Comparison of ENCODE assay signal across 7 cellular contexts in the genomic region with DNA sequence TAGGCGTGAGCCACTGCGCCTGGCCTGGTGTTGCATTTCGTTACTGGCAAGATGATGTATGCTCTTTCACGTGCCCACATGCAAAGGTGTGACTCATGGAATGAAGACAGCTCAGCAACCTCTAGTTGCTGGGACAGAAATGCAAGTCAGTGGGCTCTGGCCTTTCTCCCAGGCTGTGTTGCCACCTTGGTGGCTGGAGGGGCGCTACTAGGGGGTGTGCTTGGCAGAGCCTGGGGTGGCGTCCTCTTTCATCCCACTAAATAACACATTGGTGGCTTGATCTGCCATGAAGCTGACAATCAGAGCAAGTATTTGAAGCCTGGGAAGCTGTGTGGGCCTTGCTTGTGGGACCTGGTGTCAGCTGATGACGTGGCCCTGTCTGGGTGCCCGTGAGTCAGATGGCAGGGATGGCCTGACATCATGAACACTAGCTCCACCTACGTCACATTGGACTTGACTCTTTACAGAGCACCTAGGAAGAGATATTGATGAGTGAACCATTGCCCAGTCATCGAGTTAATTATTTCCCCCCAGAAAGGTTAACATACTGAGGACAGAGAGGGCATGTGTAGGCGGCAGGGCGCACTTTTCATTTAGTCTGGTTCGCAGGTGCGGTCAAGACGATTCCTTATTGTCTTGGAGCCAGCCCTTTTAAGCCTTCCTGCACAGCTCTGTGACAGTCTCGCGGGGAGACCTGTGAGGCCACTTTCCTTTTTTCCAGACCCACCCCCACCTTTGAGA. TPM values are rescaled to one million over a fixed set of nuclear protein-coding genes. Genes with fewer than 3 reads are reported as not detected.
A peak's percentile ranks its signal among the peaks of the same experiment; 100 is the strongest.
DNase-seq lines count a peak whose midpoint lies in the region; ATAC-seq and TF ChIP-seq lines count a peak whose summit lies in the region.

No MANE protein-coding gene starts in this region.

- H3K9me3 ChIP-seq in esophagus muscularis mucosa: no peaks in the 10 kb centered on the region
- no peaks in the 10 kb centered on the region for H3K9me3 ChIP-seq in heart right ventricle
- no peaks in the 10 kb centered on the region for H3K9me3 ChIP-seq in right cardiac atrium (ENCODE audit: control insufficient read depth, low read length)

- TF ChIP-seq CTCF in VCaP (conservative IDR thresholded peaks at IDR 0.05) (no peak), esophagus muscularis mucosa (IDR thresholded peaks at IDR 0.05) (no peak), heart right ventricle (IDR thresholded peaks at IDR 0.05) (no peak)

- H3K27me3 ChIP-seq in esophagus muscularis mucosa: no peaks in the 10 kb centered on the region
- peaks cover 0 to 40% (median 0%) of the 10 kb centered on the region in 7 donors for H3K27me3 ChIP-seq in heart right ventricle
- no peaks in the 10 kb centered on the region for H3K27me3 ChIP-seq in right cardiac atrium (ENCODE audit: control insufficient read depth, insufficient read depth)

- H3K4me1 ChIP-seq in esophagus muscularis mucosa: peaks cover 9 to 30% (median 27%) of the 10 kb centered on the region in 4 donors
- H3K4me1 ChIP-seq in heart right ventricle: peaks cover 0 to 35% (median 14%) of the 10 kb centered on the region in 9 donors
- no peaks in the 10 kb centered on the region for H3K4me1 ChIP-seq in right cardiac atrium (ENCODE audit: control insufficient read depth, insufficient read depth, low read length)

- H3K4me3 ChIP-seq in esophagus muscularis mucosa (no peak overlapping the region), heart right ventricle (no peak overlapping the region), right cardiac atrium (ENCODE audit: low read length) (no peak overlapping the region)

- peak; percentile 46 for DNase-seq in HCEC 1CT
- DNase-seq in esophagus muscularis mucosa (ENCODE audit: extremely low spot score): peak; percentile 39
- peak; percentile 26 to 34 for DNase-seq in stimulated activated CD4-positive, alpha-beta T cell treated with anti-CD3 and anti-CD28 coated beads, Interleukin-4, amount 100 ng/mL, for 48 hours (ENCODE audit: low read depth in 2 of 2)
- DNase-seq in DMS153 (lab: John Stamatoyannopoulos, UW): no peak
- DNase-seq in heart right ventricle: no peak
- DNase-seq in right cardiac atrium: no peak

- no peak for ATAC-seq in heart right ventricle
- ATAC-seq in right cardiac atrium: no peak

- TF ChIP-seq POLR2A in esophagus muscularis mucosa (IDR thresholded peaks at IDR 0.05; ENCODE audit: low read depth): no peak

- H3K36me3 ChIP-seq in esophagus muscularis mucosa (no peaks in the 10 kb centered on the region), heart right ventricle (no peaks in the 10 kb centered on the region)

- TF ChIP-seq EP300 in esophagus muscularis mucosa (IDR thresholded peaks at IDR 0.05): no peak

- intact Hi-C loops in esophagus muscularis mucosa (cut with DNase I) (loop anchor here (5.0 to 10.0 kb wide), 3 partner anchors 319 to 862 kb away; partner anchors contain the start of gene ZIC5), heart right ventricle (cut with DNase I) (loop anchor here (1.0 to 10.0 kb wide), 13 partner anchors 249 to 1469 kb away; no protein-coding TSS in a partner anchor), right cardiac atrium (cut with DNase I) (loop anchor here (5.0 to 10.0 kb wide), 6 partner anchors 259 to 862 kb away; no protein-coding TSS in a partner anchor)

- peak overlapping the region; percentile 89 for H3K27ac ChIP-seq in VCaP
- H3K27ac ChIP-seq in esophagus muscularis mucosa (replicated peaks in 1 of 4): no peak overlapping the region
- H3K27ac ChIP-seq in heart right ventricle: no peak overlapping the region
- no peak overlapping the region for H3K27ac ChIP-seq in right cardiac atrium (ENCODE audit: low read length)

- WGBS in esophagus muscularis mucosa: 80% methylated on average over 17 of the region's 17 CpGs
- WGBS in heart right ventricle, 2 donors: 77 to 80% methylated on average over 17 of the region's 17 CpGs
- 77% methylated on average over 17 of the region's 17 CpGs for WGBS in right cardiac atrium

RNA-seq across cellular contexts. Expression of gene CLYBL, which starts 49.0 kb away (rescaled TPM):
- 10 to 100 TPM in 2 of 4 donors, 1 to 10 TPM in 2; 7.5 to 11.7 (median 9.4) TPM for total RNA-seq in esophagus muscularis mucosa
- total RNA-seq in heart right ventricle: 10 to 100 TPM; 23.0 to 38.9 (median 27.9) TPM
- polyA plus RNA-seq in heart right ventricle: 10 to 100 TPM in 1 of 2 donors, 1 to 10 TPM in 1; 9.7 to 14.6 TPM
- total RNA-seq in right cardiac atrium: 10 to 100 TPM; 16.5 to 21.8 (median 19.3) TPM
- 18.5 TPM for polyA plus RNA-seq in right cardiac atrium

Comparison
In these comparisons a context has a peak if more than half of its experiments do, and no peak if none do; other contexts are left out.
1. DNase-seq: peak in HCEC 1CT (single experiment), esophagus muscularis mucosa (single experiment) and stimulated activated CD4-positive, alpha-beta T cell treated with anti-CD3 and anti-CD28 coated beads, Interleukin-4, amount 100 ng/mL, for 48 hours (2 of 2); none in DMS153 (single experiment), heart right ventricle (0 of 2) and right cardiac atrium (0 of 3).